Comparison of ENCODE assay signal across 23 cellular contexts in the genomic region with DNA sequence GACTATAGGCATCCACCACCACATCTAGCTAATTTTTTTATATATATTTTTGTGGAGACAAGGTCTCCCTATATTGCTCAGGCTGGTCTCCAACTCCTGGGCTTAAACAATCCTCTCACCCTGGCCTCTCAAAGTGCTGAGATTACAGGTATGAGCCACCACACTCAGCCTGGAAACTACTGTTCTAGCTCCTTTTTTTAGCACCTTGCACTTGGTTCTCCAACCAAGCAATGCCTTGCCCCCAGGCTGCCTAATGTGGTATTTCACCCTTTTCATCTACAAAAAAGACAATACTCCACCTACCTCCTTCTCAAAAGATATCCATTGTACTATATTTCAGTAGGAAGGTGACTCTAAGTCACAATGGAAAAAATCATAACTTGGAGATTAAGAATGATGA. TPM values are rescaled to one million over a fixed set of nuclear protein-coding genes. Genes with fewer than 3 reads are reported as not detected.
DNase-seq lines count a peak whose midpoint lies in the region; ATAC-seq, FAIRE-seq and TF ChIP-seq lines count a peak whose summit lies in the region.
"Had no signal": no experiment of that assay in that cellular context is flagged by ENCODE, and none has a peak within 500 bp of the region (broad histone marks: within the 10 kb centered on the region; RNA-seq: fewer than 3 reads in every experiment).

No MANE protein-coding gene starts in this region.

- no peaks in the 10 kb centered on the region for H4K20me1 ChIP-seq in K562 (replicated peaks; ENCODE audit: control insufficient read depth, insufficient read depth, low read length)
- peaks cover 9% of the 10 kb centered on the region for H4K20me1 ChIP-seq in neural progenitor cell (ENCODE audit: low read depth)
- H4K20me1 ChIP-seq: BLaER1 had no signal

- no peak overlapping the region for H3K27ac Mint-ChIP-seq in activated CD4-positive, alpha-beta memory T cell treated with anti-CD3 and anti-CD28 coated beads for 36 hours
- no peak overlapping the region for H3K27ac Mint-ChIP-seq in activated CD4-positive, alpha-beta memory T cell treated with anti-CD3 and anti-CD28 coated beads, Interleukin-2, amount 10 ng/mL, durations not matched to agents 7 days and 5 days
- H3K27ac Mint-ChIP-seq in neural progenitor cell, result peak overlapping the region; percentile 42
- H3K27ac Mint-ChIP-seq in activated T-helper 2 cell treated with anti-CD3 and anti-CD28 coated beads, Interferon-gamma antibody, Interleukin-2, Interleukin-4, amounts not matched to agents 10 μg/mL and 5 μg/mL and 100 μg/mL, durations not matched to agents 14 hours and 24 hours and 36 hours, result no peak overlapping the region

- H3K4me1 ChIP-seq in K562 (replicated peaks in 1 of 2; ENCODE audit: control insufficient read depth in 2 of 2, insufficient read depth in 2 of 2, low read length in 2 of 2) (peaks cover 1 to 7% of the 10 kb centered on the region in 2 experiments; a peak in 2 of 5 replicates), neural progenitor cell (peaks cover 4% of the 10 kb centered on the region)

- TF ChIP-seq CTCF in K562 (IDR thresholded peaks at IDR 0.05 in 2 of 3, conservative IDR thresholded peaks at IDR 0.05 in 1 of 3; ENCODE audit: insufficient read depth in 2 of 3, low read depth in 1 of 3, low read length in 3 of 3) (0 out of 6 replicates have a peak, but pooled peaks of 1 of the 3 experiments have one; percentile 15), neural progenitor cell (IDR thresholded peaks at IDR 0.05) (no peak)

- no peak overlapping the region for H3K4me3 Mint-ChIP-seq in activated CD4-positive, alpha-beta memory T cell treated with anti-CD3 and anti-CD28 coated beads for 36 hours
- H3K4me3 Mint-ChIP-seq in activated CD4-positive, alpha-beta memory T cell treated with anti-CD3 and anti-CD28 coated beads, Interleukin-2, amount 10 ng/mL, durations not matched to agents 7 days and 5 days, result no peak overlapping the region
- no peak overlapping the region for H3K4me3 Mint-ChIP-seq in neural progenitor cell
- H3K4me3 Mint-ChIP-seq in activated T-helper 2 cell treated with anti-CD3 and anti-CD28 coated beads, Interferon-gamma antibody, Interleukin-2, Interleukin-4, amounts not matched to agents 10 μg/mL and 5 μg/mL and 100 μg/mL, durations not matched to agents 14 hours and 24 hours and 36 hours (ENCODE audit: low read depth), result no peak overlapping the region

- peak; percentile 46; the same call in 2 of the 3 replicates for ATAC-seq in K562
- ATAC-seq: activated CD4-positive, CD25-positive, alpha-beta regulatory T cell treated with anti-CD3 and anti-CD28 coated beads, Interleukin-2, amount 50 U/mL, for 24 hours; HepG2; mucosa of descending colon had no signal

- intact Hi-C loops in activated CD4-positive, alpha-beta memory T cell treated with anti-CD3 and anti-CD28 coated beads for 36 hours (cut with micrococcal nuclease), result no loop called here
- intact Hi-C loops in K562 (cut with micrococcal nuclease), result no loop called here
- intact Hi-C loops in activated T-helper 2 cell treated with anti-CD3 and anti-CD28 coated beads, Interferon-gamma antibody, Interleukin-2, Interleukin-4, amounts not matched to agents 10 μg/mL and 5 μg/mL and 100 μg/mL, durations not matched to agents 14 hours and 24 hours and 36 hours (cut with micrococcal nuclease), result no loop called here

- H3K9ac ChIP-seq in K562 (ENCODE audit: insufficient read depth in 1 of 2, low read depth in 2 of 2, low read length in 2 of 2), result no peak overlapping the region
- no peak overlapping the region for H3K9ac ChIP-seq in neural progenitor cell
- H3K9ac ChIP-seq: BLaER1 had no signal

- H3K27me3 Mint-ChIP-seq in activated CD4-positive, alpha-beta memory T cell treated with anti-CD3 and anti-CD28 coated beads for 36 hours, result no peaks in the 10 kb centered on the region
- H3K27me3 Mint-ChIP-seq in activated CD4-positive, alpha-beta memory T cell treated with anti-CD3 and anti-CD28 coated beads, Interleukin-2, amount 10 ng/mL, durations not matched to agents 7 days and 5 days, result no peaks in the 10 kb centered on the region
- no peaks in the 10 kb centered on the region for H3K27me3 Mint-ChIP-seq in neural progenitor cell (ENCODE audit: insufficient read depth, low read depth)
- no peaks in the 10 kb centered on the region for H3K27me3 Mint-ChIP-seq in activated T-helper 2 cell treated with anti-CD3 and anti-CD28 coated beads, Interferon-gamma antibody, Interleukin-2, Interleukin-4, amounts not matched to agents 10 μg/mL and 5 μg/mL and 100 μg/mL, durations not matched to agents 14 hours and 24 hours and 36 hours (ENCODE audit: low read depth)

- H3K27ac ChIP-seq in K562 (ENCODE audit: extremely low read depth, low read depth, low read length) (no peak overlapping the region), neural progenitor cell (no peak overlapping the region)
- H3K27ac ChIP-seq: A549, BLaER1, coronary artery, neutrophil had no signal

- no peak for FAIRE-seq in K562 (lab: Jason Lieb, UNC)
- FAIRE-seq: A549, HepG2, small intestine, urothelium cell line had no signal

- H3K9me1 ChIP-seq in K562 (ENCODE audit: control insufficient read depth, insufficient read depth, low read length), result no peaks in the 10 kb centered on the region

- H3K27me3 ChIP-seq in K562 (ENCODE audit: control insufficient read depth in 2 of 2, insufficient read depth in 2 of 2, low read length in 2 of 2) (no peaks in the 10 kb centered on the region), neural progenitor cell (no peaks in the 10 kb centered on the region)
- H3K27me3 ChIP-seq: BLaER1, neutrophil had no signal

- POLR2A ChIA-PET in activated CD4-positive, alpha-beta memory T cell treated with anti-CD3 and anti-CD28 coated beads for 36 hours (lab: Charles Lee), result no interaction called here
- POLR2A ChIA-PET in activated CD4-positive, alpha-beta memory T cell treated with anti-CD3 and anti-CD28 coated beads, Interleukin-2, amount 10 ng/mL, durations not matched to agents 7 days and 5 days (lab: Charles Lee), result interaction anchor here (1.3 kb wide), 1 partner anchor 22 kb away, joined by 3 read pairs; no protein-coding TSS in a partner anchor
- POLR2A ChIA-PET in K562 (lab: Yijun Ruan, JAX), result interaction anchor here (0.7 to 2.4 kb wide), 4 partner anchors 12 to 291 kb away, joined by 3 to 16 read pairs (median 3); partner anchors contain the start of genes ENSA and MCL1

- H3K36me3 Mint-ChIP-seq in activated CD4-positive, alpha-beta memory T cell treated with anti-CD3 and anti-CD28 coated beads for 36 hours, result peaks cover 23% of the 10 kb centered on the region
- H3K36me3 Mint-ChIP-seq in activated CD4-positive, alpha-beta memory T cell treated with anti-CD3 and anti-CD28 coated beads, Interleukin-2, amount 10 ng/mL, durations not matched to agents 7 days and 5 days (ENCODE audit: low read depth), result peaks cover 48% of the 10 kb centered on the region
- peaks cover 30% of the 10 kb centered on the region for H3K36me3 Mint-ChIP-seq in neural progenitor cell
- H3K36me3 Mint-ChIP-seq in activated T-helper 2 cell treated with anti-CD3 and anti-CD28 coated beads, Interferon-gamma antibody, Interleukin-2, Interleukin-4, amounts not matched to agents 10 μg/mL and 5 μg/mL and 100 μg/mL, durations not matched to agents 14 hours and 24 hours and 36 hours (ENCODE audit: low read depth), result peaks cover 63% of the 10 kb centered on the region

- in situ Hi-C loops in K562 (cut with MboI), result no loop called here

- peak; percentile 35 for DNase-seq in activated CD4-positive, alpha-beta memory T cell treated with anti-CD3 and anti-CD28 coated beads for 36 hours
- no peak for DNase-seq in activated CD4-positive, alpha-beta memory T cell treated with anti-CD3 and anti-CD28 coated beads, Interleukin-2, amount 10 ng/mL, durations not matched to agents 7 days and 5 days
- peak; percentile 23 for DNase-seq in Jurkat, Clone E6-1 (ENCODE audit: low read depth, low spot score)
- no peak for DNase-seq in K562 (ENCODE audit: extremely low read depth in 1 of 4, low spot score in 3 of 4)
- no peak for DNase-seq in neural progenitor cell (ENCODE audit: low spot score)
- no peak for DNase-seq in AG08396 (ENCODE audit: low spot score)
- no peak for DNase-seq in activated CD4-positive, CD25-positive, alpha-beta regulatory T cell treated with anti-CD3 and anti-CD28 coated beads, Interleukin-2, amount 50 U/mL, for 72 hours
- DNase-seq in activated T-helper 2 cell treated with anti-CD3 and anti-CD28 coated beads, Interferon-gamma antibody, Interleukin-2, Interleukin-4, amounts not matched to agents 10 μg/mL and 5 μg/mL and 100 μg/mL, durations not matched to agents 14 hours and 24 hours and 36 hours (ENCODE audit: low spot score), result no peak
- DNase-seq: activated CD8-positive, alpha-beta memory T cell treated with anti-CD3 and anti-CD28 coated beads, Interleukin-2, amount 50 U/mL, for 48 hours; foreskin fibroblast; mucosa of descending colon; NCI-H1436 treated with DMSO at 0.1 percent for 48 hours; NCI-H748 treated with DMSO at 0.1 percent for 48 hours; small intestine; stimulated activated CD4-positive, alpha-beta T cell treated with anti-CD3 and anti-CD28 coated beads, Interleukin-4, amount 100 ng/mL, for 4 hours had no signal

- no peak for TF ChIP-seq RAD21 in K562 (CRISPR knock-in tag; conservative IDR thresholded peaks at IDR 0.05 in 1 of 2, IDR thresholded peaks at IDR 0.05 in 1 of 2)

- TF ChIP-seq POLR2A in K562 (conservative IDR thresholded peaks at IDR 0.05), result no peak

- CTCF ChIA-PET in activated CD4-positive, alpha-beta memory T cell treated with anti-CD3 and anti-CD28 coated beads for 36 hours (lab: Charles Lee), result interaction anchor here (0.5 to 1.3 kb wide), 5 partner anchors 8 to 50 kb away, joined by 3 to 4 read pairs (median 3); no protein-coding TSS in a partner anchor
- CTCF ChIA-PET in activated CD4-positive, alpha-beta memory T cell treated with anti-CD3 and anti-CD28 coated beads, Interleukin-2, amount 10 ng/mL, durations not matched to agents 7 days and 5 days (lab: Charles Lee), result interaction anchor here (0.6 to 2.1 kb wide), 4 partner anchors 12 to 127 kb away, joined by 3 to 9 read pairs (median 4); no protein-coding TSS in a partner anchor
- CTCF ChIA-PET in K562 (lab: Yijun Ruan, JAX; ENCODE audit: low intra/inter-chr PET ratio), result no interaction called here

- no peaks in the 10 kb centered on the region for H3K9me3 ChIP-seq in K562 (replicated peaks; ENCODE audit: control insufficient read depth, insufficient read depth, low read depth, low read length)
- H3K9me3 ChIP-seq in neural progenitor cell (ENCODE audit: low read depth), result no peaks in the 10 kb centered on the region
- H3K9me3 ChIP-seq: A549, BLaER1, mucosa of descending colon, neutrophil had no signal

- H3K4me2 ChIP-seq in K562 (ENCODE audit: insufficient read depth, low read length), result no peak overlapping the region
- H3K4me2 ChIP-seq in neural progenitor cell, result no peak overlapping the region
- H3K4me2 ChIP-seq: A549, BLaER1 had no signal

- peaks cover 38% of the 10 kb centered on the region for H3K4me1 Mint-ChIP-seq in activated CD4-positive, alpha-beta memory T cell treated with anti-CD3 and anti-CD28 coated beads for 36 hours (ENCODE audit: low read depth)
- H3K4me1 Mint-ChIP-seq in activated CD4-positive, alpha-beta memory T cell treated with anti-CD3 and anti-CD28 coated beads, Interleukin-2, amount 10 ng/mL, durations not matched to agents 7 days and 5 days, result peaks cover 26% of the 10 kb centered on the region
- peaks cover 11% of the 10 kb centered on the region for H3K4me1 Mint-ChIP-seq in neural progenitor cell
- peaks cover 25% of the 10 kb centered on the region for H3K4me1 Mint-ChIP-seq in activated T-helper 2 cell treated with anti-CD3 and anti-CD28 coated beads, Interferon-gamma antibody, Interleukin-2, Interleukin-4, amounts not matched to agents 10 μg/mL and 5 μg/mL and 100 μg/mL, durations not matched to agents 14 hours and 24 hours and 36 hours (ENCODE audit: low read depth)

- no peaks in the 10 kb centered on the region for H3F3A ChIP-seq in neural progenitor cell (ENCODE audit: low read depth)

- peaks cover 48% of the 10 kb centered on the region for H3K79me2 ChIP-seq in K562 (ENCODE audit: control insufficient read depth, insufficient read depth, low read length)
- H3K79me2 ChIP-seq in neural progenitor cell (ENCODE audit: low read depth), result peaks cover 87% of the 10 kb centered on the region

- no TSS peak for BruUV-seq in K562 (replicated peaks; lab: Mats Ljungman, UMichigan)

- H3K9me3 Mint-ChIP-seq in activated CD4-positive, alpha-beta memory T cell treated with anti-CD3 and anti-CD28 coated beads for 36 hours, result no peaks in the 10 kb centered on the region
- no peaks in the 10 kb centered on the region for H3K9me3 Mint-ChIP-seq in activated CD4-positive, alpha-beta memory T cell treated with anti-CD3 and anti-CD28 coated beads, Interleukin-2, amount 10 ng/mL, durations not matched to agents 7 days and 5 days
- no peaks in the 10 kb centered on the region for H3K9me3 Mint-ChIP-seq in neural progenitor cell
- peaks cover 9% of the 10 kb centered on the region for H3K9me3 Mint-ChIP-seq in activated T-helper 2 cell treated with anti-CD3 and anti-CD28 coated beads, Interferon-gamma antibody, Interleukin-2, Interleukin-4, amounts not matched to agents 10 μg/mL and 5 μg/mL and 100 μg/mL, durations not matched to agents 14 hours and 24 hours and 36 hours

- H3K4me3 ChIP-seq in Jurkat, Clone E6-1 (ENCODE audit: low read length), result no peak overlapping the region
- H3K4me3 ChIP-seq in K562 (no peak overlapping the region), neural progenitor cell (no peak overlapping the region)
- H3K4me3 ChIP-seq: A549, BLaER1, coronary artery, mucosa of descending colon had no signal

- H3K36me3 ChIP-seq in K562 (ENCODE audit: control insufficient read depth, insufficient read depth, low read length), result peaks cover 11% of the 10 kb centered on the region; the same call in 2 of the 3 replicates
- H3K36me3 ChIP-seq in neural progenitor cell, result no peaks in the 10 kb centered on the region

- no peak for TF ChIP-seq EP300 in K562 (IDR thresholded peaks at IDR 0.05; ENCODE audit: low read length)

- H2AFZ ChIP-seq in K562 (ENCODE audit: low read depth, low read length) (no peak overlapping the region), neural progenitor cell (replicated peaks) (no peak overlapping the region)

RNA-seq across cellular contexts. Expression of gene ARNT, which starts 6.7 kb away (rescaled TPM):
- 10 to 100 TPM; 31.1 to 32.3 TPM for total RNA-seq in activated CD4-positive, alpha-beta memory T cell treated with anti-CD3 and anti-CD28 coated beads for 36 hours
- 10 to 100 TPM; 39.8 TPM for total RNA-seq in activated CD4-positive, alpha-beta memory T cell treated with anti-CD3 and anti-CD28 coated beads, Interleukin-2, amount 10 ng/mL, durations not matched to agents 7 days and 5 days
- polyA plus RNA-seq in Jurkat, Clone E6-1 (2012; ENCODE audit: insufficient read depth, insufficient read length), result 25.2 TPM
- 58.0 and 102 TPM in 2 replicates for total RNA-seq in K562 (2011; cell fraction: chromatin; rRNA removed; ENCODE audit: low replicate concordance)
- 29.4 and 37.9 TPM in 2 replicates for total RNA-seq in K562 (2011; cell fraction: nucleolus; rRNA removed)
- 63.1 and 95.9 TPM in 2 replicates for total RNA-seq in K562 (2011; cell fraction: nucleoplasm; rRNA removed)
- total RNA-seq in K562 (2014; rRNA removed) (22.9 and 26.0 TPM in 2 replicates), K562 (2014; rRNA removed; fragmentation: Illumina TruSeq; extraction: Trizol) (25.4 and 33.8 TPM in 2 replicates), K562 (2015; rRNA removed; fragmentation: Illumina TruSeq; extraction: Trizol) (24.1 and 24.5 TPM in 2 replicates), K562 (2021) (28.3 and 29.2 TPM in 2 replicates), neural progenitor cell (ENCODE audit: low replicate concordance) (34.9 and 39.0 TPM in 2 replicates)
- polyA plus RNA-seq in K562 (2011; rRNA removed) (40.2 and 41.8 TPM in 2 replicates), K562 (2014; fragmentation: Illumina TruSeq; extraction: Trizol) (33.5 and 35.0 TPM in 2 replicates), K562 (2014; fragmentation: Nextera tagmentation; extraction: Ambion mirVana) (10 to 100 TPM in 1 of 2 experiments, 1 to 10 TPM in 1; 7.4 to 19.9 TPM), K562 (2014; rRNA removed) (21.9 and 23.9 TPM in 2 replicates)
- polyA plus RNA-seq in K562 (2011; cell fraction: cytosol; rRNA removed), result 30.1 and 33.6 TPM in 2 replicates
- 47.7 and 48.1 TPM in 2 replicates for polyA plus RNA-seq in K562 (2011; cell fraction: nucleus; rRNA removed)
- 21.9 and 35.8 TPM in 2 replicates for polyA plus RNA-seq in K562 (2012)
- 64.6 and 65.9 TPM in 2 replicates for polyA minus RNA-seq in K562 (2011; rRNA and poly(A)+ RNA removed)
- polyA minus RNA-seq in K562 (2011; cell fraction: cytosol; rRNA and poly(A)+ RNA removed), result 26.5 and 27.6 TPM in 2 replicates
- 18.3 and 34.0 TPM in 2 replicates for polyA minus RNA-seq in K562 (2011; cell fraction: nucleus; rRNA and poly(A)+ RNA removed)
- 38.5 and 40.4 TPM in 2 replicates for total RNA-seq in activated T-helper 2 cell treated with anti-CD3 and anti-CD28 coated beads, Interferon-gamma antibody, Interleukin-2, Interleukin-4, amounts not matched to agents 10 μg/mL and 5 μg/mL and 100 μg/mL, durations not matched to agents 14 hours and 24 hours and 36 hours

RNA-seq across cellular contexts. Expression of gene CTXND2, which starts 17.3 kb away (rescaled TPM):
- not detected for total RNA-seq in activated CD4-positive, alpha-beta memory T cell treated with anti-CD3 and anti-CD28 coated beads for 36 hours
- total RNA-seq in activated CD4-positive, alpha-beta memory T cell treated with anti-CD3 and anti-CD28 coated beads, Interleukin-2, amount 10 ng/mL, durations not matched to agents 7 days and 5 days, result not detected
- polyA plus RNA-seq in Jurkat, Clone E6-1 (2012; ENCODE audit: insufficient read depth, insufficient read length), result not detected
- total RNA-seq in K562 (2011; cell fraction: chromatin; rRNA removed; ENCODE audit: low replicate concordance), result not detected in 2 replicates
- total RNA-seq in K562 (2011; cell fraction: nucleolus; rRNA removed), result not detected in 2 replicates
- total RNA-seq in K562 (2011; cell fraction: nucleoplasm; rRNA removed), result not detected in 2 replicates
- total RNA-seq in K562 (2014; rRNA removed), result not detected in 2 replicates
- total RNA-seq in K562 (2014; rRNA removed; fragmentation: Illumina TruSeq; extraction: Trizol), result not detected in 2 replicates
- not detected in 2 replicates for total RNA-seq in K562 (2015; rRNA removed; fragmentation: Illumina TruSeq; extraction: Trizol)
- total RNA-seq in K562 (2021), result not detected in 2 replicates
- not detected in 2 replicates for polyA plus RNA-seq in K562 (2011; rRNA removed)
- 0.07 TPM in 1 of 2 replicates, not detected in the other for polyA plus RNA-seq in K562 (2011; cell fraction: cytosol; rRNA removed)
- not detected in 2 replicates for polyA plus RNA-seq in K562 (2011; cell fraction: nucleus; rRNA removed)
- polyA plus RNA-seq in K562 (2012), result not detected in 2 replicates
- polyA plus RNA-seq in K562 (2014; fragmentation: Illumina TruSeq; extraction: Trizol), result not detected in 2 replicates
- polyA plus RNA-seq in K562 (2014; fragmentation: Nextera tagmentation; extraction: Ambion mirVana), result not detected
- polyA plus RNA-seq in K562 (2014; rRNA removed), result not detected in 2 replicates
- polyA minus RNA-seq in K562 (2011; rRNA and poly(A)+ RNA removed), result not detected in 2 replicates
- polyA minus RNA-seq in K562 (2011; cell fraction: cytosol; rRNA and poly(A)+ RNA removed), result not detected in 2 replicates
- not detected in 2 replicates for polyA minus RNA-seq in K562 (2011; cell fraction: nucleus; rRNA and poly(A)+ RNA removed)
- total RNA-seq in neural progenitor cell (ENCODE audit: low replicate concordance), result not detected in 2 replicates
- total RNA-seq in activated T-helper 2 cell treated with anti-CD3 and anti-CD28 coated beads, Interferon-gamma antibody, Interleukin-2, Interleukin-4, amounts not matched to agents 10 μg/mL and 5 μg/mL and 100 μg/mL, durations not matched to agents 14 hours and 24 hours and 36 hours, result not detected in 2 replicates
- total RNA-seq: HepG2, liver, mucosa of descending colon had no signal
- polyA plus RNA-seq: A549, HepG2, liver, small intestine had no signal

RNA-seq across cellular contexts. Expression of gene SETDB1, which starts 56.5 kb away (rescaled TPM):
- 10 to 100 TPM; 42.3 to 50.0 TPM for total RNA-seq in activated CD4-positive, alpha-beta memory T cell treated with anti-CD3 and anti-CD28 coated beads for 36 hours
- total RNA-seq in activated CD4-positive, alpha-beta memory T cell treated with anti-CD3 and anti-CD28 coated beads, Interleukin-2, amount 10 ng/mL, durations not matched to agents 7 days and 5 days, result 10 to 100 TPM; 49.5 to 51.5 TPM
- polyA plus RNA-seq in Jurkat, Clone E6-1 (2012; ENCODE audit: insufficient read depth, insufficient read length), result 57.2 TPM
- 217 and 258 TPM in 2 replicates for total RNA-seq in K562 (2011; cell fraction: chromatin; rRNA removed; ENCODE audit: low replicate concordance)
- total RNA-seq in K562 (2011; cell fraction: nucleolus; rRNA removed), result 89.1 and 94.5 TPM in 2 replicates
- 122 and 127 TPM in 2 replicates for total RNA-seq in K562 (2011; cell fraction: nucleoplasm; rRNA removed)
- 24.0 and 33.0 TPM in 2 replicates for total RNA-seq in K562 (2014; rRNA removed)
- 44.5 and 48.9 TPM in 2 replicates for total RNA-seq in K562 (2014; rRNA removed; fragmentation: Illumina TruSeq; extraction: Trizol)
- total RNA-seq in K562 (2015; rRNA removed; fragmentation: Illumina TruSeq; extraction: Trizol), result 38.0 and 38.2 TPM in 2 replicates
- total RNA-seq in K562 (2021), result 43.8 and 46.3 TPM in 2 replicates
- polyA plus RNA-seq in K562 (2011; rRNA removed), result 64.4 and 66.9 TPM in 2 replicates
- polyA plus RNA-seq in K562 (2011; cell fraction: cytosol; rRNA removed), result 26.5 and 39.1 TPM in 2 replicates
- 77.6 and 108 TPM in 2 replicates for polyA plus RNA-seq in K562 (2011; cell fraction: nucleus; rRNA removed)
- polyA plus RNA-seq in K562 (2012), result 35.4 and 36.2 TPM in 2 replicates
- polyA plus RNA-seq in K562 (2014; fragmentation: Illumina TruSeq; extraction: Trizol), result 43.9 and 50.1 TPM in 2 replicates
- polyA plus RNA-seq in K562 (2014; fragmentation: Nextera tagmentation; extraction: Ambion mirVana), result 10 to 100 TPM; 21.5 to 21.8 TPM
- polyA plus RNA-seq in K562 (2014; rRNA removed), result 36.3 and 42.0 TPM in 2 replicates
- 128 and 129 TPM in 2 replicates for polyA minus RNA-seq in K562 (2011; rRNA and poly(A)+ RNA removed)
- polyA minus RNA-seq in K562 (2011; cell fraction: cytosol; rRNA and poly(A)+ RNA removed), result 31.8 and 36.6 TPM in 2 replicates
- 26.4 and 49.3 TPM in 2 replicates for polyA minus RNA-seq in K562 (2011; cell fraction: nucleus; rRNA and poly(A)+ RNA removed)
- 63.4 and 79.5 TPM in 2 replicates for total RNA-seq in neural progenitor cell (ENCODE audit: low replicate concordance)
- 60.9 and 61.1 TPM in 2 replicates for total RNA-seq in activated T-helper 2 cell treated with anti-CD3 and anti-CD28 coated beads, Interferon-gamma antibody, Interleukin-2, Interleukin-4, amounts not matched to agents 10 μg/mL and 5 μg/mL and 100 μg/mL, durations not matched to agents 14 hours and 24 hours and 36 hours

Comparison
In these comparisons a context has a peak if more than half of its experiments do, and no peak if none do; other contexts are left out.
1. DNase-seq: peak in activated CD4-positive, alpha-beta memory T cell treated with anti-CD3 and anti-CD28 coated beads for 36 hours (single experiment) and Jurkat, Clone E6-1 (single experiment); none in activated CD4-positive, alpha-beta memory T cell treated with anti-CD3 and anti-CD28 coated beads, Interleukin-2, amount 10 ng/mL, durations not matched to agents 7 days and 5 days (single experiment), K562 (0 of 4), neural progenitor cell (single experiment), AG08396 (single experiment), activated CD4-positive, CD25-positive, alpha-beta regulatory T cell treated with anti-CD3 and anti-CD28 coated beads, Interleukin-2, amount 50 U/mL, for 72 hours (single experiment) and activated T-helper 2 cell treated with anti-CD3 and anti-CD28 coated beads, Interferon-gamma antibody, Interleukin-2, Interleukin-4, amounts not matched to agents 10 μg/mL and 5 μg/mL and 100 μg/mL, durations not matched to agents 14 hours and 24 hours and 36 hours (single experiment).